In the genomic region with DNA sequence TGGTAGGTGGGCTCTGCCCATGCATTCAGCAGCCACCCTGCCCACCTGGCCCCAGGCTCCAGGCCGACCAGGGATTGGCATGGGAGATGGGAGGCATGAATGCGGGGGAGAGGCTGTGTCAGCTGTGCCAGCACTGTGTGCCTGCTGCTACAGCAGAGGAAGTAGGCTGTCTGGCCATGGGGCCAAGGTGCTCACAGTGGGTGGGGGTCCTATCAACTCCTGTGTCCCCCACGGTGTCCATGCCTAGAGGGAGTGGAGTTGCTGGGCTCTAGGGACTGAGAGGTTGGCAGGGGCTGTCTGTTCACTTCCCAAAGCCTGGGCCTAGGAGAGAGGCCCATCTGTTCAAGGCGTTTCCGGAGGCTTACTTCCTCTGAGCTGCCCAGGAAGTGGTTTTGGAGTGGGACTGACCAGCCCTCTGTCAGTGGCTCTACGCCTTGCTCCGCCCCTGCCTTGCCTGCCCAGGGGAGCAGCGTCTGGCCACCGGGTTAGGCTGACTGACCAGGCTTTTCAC, we compare ENCODE assay signal across 9 cellular contexts. TPM values are rescaled to one million over a fixed set of nuclear protein-coding genes. Genes with fewer than 3 reads are reported as not detected.
A peak's percentile ranks its signal among the peaks of the same experiment; 100 is the strongest.
DNase-seq lines count a peak whose midpoint lies in the region; ATAC-seq and TF ChIP-seq lines count a peak whose summit lies in the region.
"Had no signal": no experiment of that assay in that cellular context is flagged by ENCODE, and none has a peak within 500 bp of the region (broad histone marks: within the 10 kb centered on the region; RNA-seq: fewer than 3 reads in every experiment).

No MANE protein-coding gene starts in this region.

- peaks cover 4 to 88% (median 43%) of the 10 kb centered on the region in 4 donors for H3K4me1 ChIP-seq in Peyer's patch

- H3K27ac ChIP-seq in Peyer's patch, result peak overlapping the region in 2 of 4 donors; percentile 43 to 60

- DNase-seq in GM12864 (ENCODE audit: low read depth) (no peak), Peyer's patch (peak in 2 of 3 donors; percentile 54 to 68), fibroblast of peridontal ligament (ENCODE audit: extremely low read depth) (peak; percentile 51), pulmonary artery endothelial cell (ENCODE audit: low read depth, low spot score) (peak; percentile 29), HuH-7.5 (ENCODE audit: low spot score) (no peak), NCI-H128 (lab: John Stamatoyannopoulos, UW; ENCODE audit: unreplicated experiment) (no peak)
- DNase-seq in activated T-helper 2 cell treated with anti-CD3 and anti-CD28 coated beads, Interferon-gamma antibody, Interleukin-2, Interleukin-4, amounts not matched to agents 10 μg/mL and 5 μg/mL and 100 μg/mL, durations not matched to agents 14 hours and 24 hours and 36 hours (ENCODE audit: low spot score), result no peak
- DNase-seq: naive B cell had no signal

- no peak for ATAC-seq in GM21717 (IDR thresholded peaks at IDR 0.05; ENCODE audit: unreplicated experiment)

- peaks cover 4% of the 10 kb centered on the region for H3K36me3 Mint-ChIP-seq in activated T-helper 2 cell treated with anti-CD3 and anti-CD28 coated beads, Interferon-gamma antibody, Interleukin-2, Interleukin-4, amounts not matched to agents 10 μg/mL and 5 μg/mL and 100 μg/mL, durations not matched to agents 14 hours and 24 hours and 36 hours (ENCODE audit: low read depth)
- H3K36me3 Mint-ChIP-seq: naive B cell had no signal

- H3K36me3 ChIP-seq in Peyer's patch, result peaks cover 0 to 12% (median 0%) of the 10 kb centered on the region in 3 donors

- H3K27me3 ChIP-seq in Peyer's patch, result no peaks in the 10 kb centered on the region

- H3K4me3 Mint-ChIP-seq in activated T-helper 2 cell treated with anti-CD3 and anti-CD28 coated beads, Interferon-gamma antibody, Interleukin-2, Interleukin-4, amounts not matched to agents 10 μg/mL and 5 μg/mL and 100 μg/mL, durations not matched to agents 14 hours and 24 hours and 36 hours (ENCODE audit: low read depth), result no peak overlapping the region

- no peak overlapping the region for H3K27ac Mint-ChIP-seq in activated T-helper 2 cell treated with anti-CD3 and anti-CD28 coated beads, Interferon-gamma antibody, Interleukin-2, Interleukin-4, amounts not matched to agents 10 μg/mL and 5 μg/mL and 100 μg/mL, durations not matched to agents 14 hours and 24 hours and 36 hours

- H3K4me3 ChIP-seq in GM12864 (ENCODE audit: low read depth, low read length) (peak overlapping the region; percentile 42), Peyer's patch (peak overlapping the region in 1 of 4 donors; percentile 12)

- no peaks in the 10 kb centered on the region for H3K27me3 Mint-ChIP-seq in activated T-helper 2 cell treated with anti-CD3 and anti-CD28 coated beads, Interferon-gamma antibody, Interleukin-2, Interleukin-4, amounts not matched to agents 10 μg/mL and 5 μg/mL and 100 μg/mL, durations not matched to agents 14 hours and 24 hours and 36 hours (ENCODE audit: low read depth)
- H3K27me3 Mint-ChIP-seq: naive B cell had no signal

- H3K4me1 Mint-ChIP-seq in activated T-helper 2 cell treated with anti-CD3 and anti-CD28 coated beads, Interferon-gamma antibody, Interleukin-2, Interleukin-4, amounts not matched to agents 10 μg/mL and 5 μg/mL and 100 μg/mL, durations not matched to agents 14 hours and 24 hours and 36 hours (ENCODE audit: low read depth), result peaks cover 46% of the 10 kb centered on the region

- no peak for TF ChIP-seq POLR2A in Peyer's patch (IDR thresholded peaks at IDR 0.05)

- TF ChIP-seq CTCF in GM12864 (IDR thresholded peaks at IDR 0.05; ENCODE audit: low read depth, low read length, missing control alignments) (no peak), Peyer's patch (IDR thresholded peaks at IDR 0.05) (no peak)

- H3K9me3 Mint-ChIP-seq in activated T-helper 2 cell treated with anti-CD3 and anti-CD28 coated beads, Interferon-gamma antibody, Interleukin-2, Interleukin-4, amounts not matched to agents 10 μg/mL and 5 μg/mL and 100 μg/mL, durations not matched to agents 14 hours and 24 hours and 36 hours, result no peaks in the 10 kb centered on the region
- H3K9me3 Mint-ChIP-seq: naive B cell had no signal

- H3K9me3 ChIP-seq in Peyer's patch, result no peaks in the 10 kb centered on the region

- intact Hi-C loops in activated T-helper 2 cell treated with anti-CD3 and anti-CD28 coated beads, Interferon-gamma antibody, Interleukin-2, Interleukin-4, amounts not matched to agents 10 μg/mL and 5 μg/mL and 100 μg/mL, durations not matched to agents 14 hours and 24 hours and 36 hours (cut with micrococcal nuclease), result no loop called here

RNA-seq across cellular contexts. Expression of gene PRKCD, which starts 5.8 kb away (rescaled TPM):
- total RNA-seq in Peyer's patch (10 to 100 TPM; 36.3 to 73.1 (median 70.6) TPM), pulmonary artery endothelial cell (3.8 and 3.9 TPM in 2 replicates)
- 30.6 and 31.7 TPM in 2 replicates for total RNA-seq in activated T-helper 2 cell treated with anti-CD3 and anti-CD28 coated beads, Interferon-gamma antibody, Interleukin-2, Interleukin-4, amounts not matched to agents 10 μg/mL and 5 μg/mL and 100 μg/mL, durations not matched to agents 14 hours and 24 hours and 36 hours

RNA-seq across cellular contexts. Expression of gene RFT1, which starts 36.6 kb away (rescaled TPM):
- total RNA-seq in Peyer's patch (10 to 100 TPM in 3 of 4 donors, 1 to 10 TPM in 1; 9.0 to 19.8 (median 10.8) TPM), pulmonary artery endothelial cell (25.3 and 32.6 TPM in 2 replicates)
- total RNA-seq in activated T-helper 2 cell treated with anti-CD3 and anti-CD28 coated beads, Interferon-gamma antibody, Interleukin-2, Interleukin-4, amounts not matched to agents 10 μg/mL and 5 μg/mL and 100 μg/mL, durations not matched to agents 14 hours and 24 hours and 36 hours, result 36.4 and 38.8 TPM in 2 replicates

Comparison
In these comparisons a context has a peak if more than half of its experiments do, and no peak if none do; other contexts are left out.
1. DNase-seq: peak in Peyer's patch (2 of 3), fibroblast of peridontal ligament (single experiment) and pulmonary artery endothelial cell (single experiment); none in GM12864 (single experiment), activated T-helper 2 cell treated with anti-CD3 and anti-CD28 coated beads, Interferon-gamma antibody, Interleukin-2, Interleukin-4, amounts not matched to agents 10 μg/mL and 5 μg/mL and 100 μg/mL, durations not matched to agents 14 hours and 24 hours and 36 hours (single experiment), HuH-7.5 (single experiment) and NCI-H128 (single experiment).